In genomic region chr3:19891740-19892139, GRCh38 we compare ENCODE assay signal across 1 cellular context.
TF ChIP-seq lines count a peak whose summit lies in the region.

No MANE protein-coding gene starts in this region.

TF ChIP-seq in A549, 52 proteins besides CTCF, POLR2A, EP300 and RAD21:
- TF ChIP-seq BCL3 (IDR thresholded peaks at IDR 0.05), result no peak
- TF ChIP-seq EHMT2 (IDR thresholded peaks at IDR 0.05; ENCODE audit: low read depth), result no peak
- TF ChIP-seq SREBF2 (IDR thresholded peaks at IDR 0.05), result no peak
- no peak for TF ChIP-seq ATOH8 (CRISPR knock-in tag; IDR thresholded peaks at IDR 0.05; ENCODE audit: low read depth)
